In genomic region chr15:99928429-99928981, GRCh38 we compare ENCODE assay signal across 1 cellular context.
TF ChIP-seq lines count a peak whose summit lies in the region.

No MANE protein-coding gene starts in this region.

TF ChIP-seq in H1, 55 proteins besides CTCF, POLR2A, EP300 and RAD21 (continued from another document):
- TF ChIP-seq HDAC2 (IDR thresholded peaks at IDR 0.05; ENCODE audit: borderline replicate concordance in 1 of 2, low read depth in 2 of 2, low read length in 2 of 2) (0 out of 4 replicates have a peak, but pooled peaks of 1 of the 2 experiments have one; percentile 50), SIX5 (IDR thresholded peaks at IDR 0.05; ENCODE audit: low read depth, low read length) (no peak), RBBP5 (IDR thresholded peaks at IDR 0.05; ENCODE audit: borderline replicate concordance, low read depth, low read length) (0 out of 2 replicates have a peak, but pooled peaks have one; percentile 5), HDAC6 (IDR thresholded peaks at IDR 0.05; ENCODE audit: low read depth, low read length) (no peak)
